ENCODE assay signal across 9 cellular contexts in genomic region chr1:13277016-13277415, GRCh38. TPM values are rescaled to one million over a fixed set of nuclear protein-coding genes. Genes with fewer than 3 reads are reported as not detected.
DNase-seq lines count a peak whose midpoint lies in the region; ATAC-seq and TF ChIP-seq lines count a peak whose summit lies in the region.
"Not testable (repeated sequence)": the region's sequence is repeated elsewhere in the genome, so short reads cannot be mapped to it uniquely, and the experiment has no call there.
"Had no signal": no experiment of that assay in that cellular context is flagged by ENCODE, and none has a peak within 500 bp of the region (broad histone marks: within the 10 kb centered on the region; RNA-seq: fewer than 3 reads in every experiment).

No MANE protein-coding gene starts in this region.

- CTCF ChIA-PET in HCT116 (lab: Charles Lee); OCI-LY7 (lab: Charles Lee; ENCODE audit: unreplicated experiment); WTC11 (lab: Charles Lee): not testable (repeated sequence)

- intact Hi-C loops in HCT116 (cut with micrococcal nuclease); OCI-LY7 (cut with micrococcal nuclease; ENCODE audit: unreplicated experiment): not testable (repeated sequence)

- H4K20me1 ChIP-seq in HCT116 (ENCODE audit: insufficient read depth); OCI-LY7 (ENCODE audit: insufficient read depth, low read length): not testable (repeated sequence)

- ATAC-seq in HCT116, result peak; percentile 92
- ATAC-seq in WTC11, result peak; percentile 67

- not testable (repeated sequence) for H3K27ac Mint-ChIP-seq in WTC11

- H3K9me3 Mint-ChIP-seq in WTC11, result not testable (repeated sequence)

- not testable (repeated sequence) for H3K27ac ChIP-seq in HCT116 (ENCODE audit: low read depth, low read length); OCI-LY7 (ENCODE audit: low read depth, low read length, poor library complexity, severe bottlenecking); liver (ENCODE audit: low read depth in 1 of 2, low read length in 2 of 2)

- not testable (repeated sequence) for H3K4me1 ChIP-seq in HCT116 (ENCODE audit: control insufficient read depth in 1 of 2, insufficient read depth in 2 of 2, low read length in 2 of 2); OCI-LY7 (ENCODE audit: insufficient read depth, low read length, poor library complexity, severe bottlenecking); liver (ENCODE audit: control insufficient read depth in 4 of 4, insufficient read depth in 4 of 4, low read length in 3 of 4)

- POLR2A ChIA-PET in HCT116 (lab: Charles Lee); OCI-LY7 (lab: Charles Lee); WTC11 (lab: Charles Lee): not testable (repeated sequence)

- H3K4me2 ChIP-seq in HCT116 (ENCODE audit: low read length); OCI-LY7 (ENCODE audit: low read length): not testable (repeated sequence)

- RAD21 ChIA-PET in HCT116 (lab: Charles Lee; ENCODE audit: low non-redundant PET in 1 of 2, low total read pairs in 2 of 2, uncharacterized antibody in 2 of 2, unreplicated experiment in 2 of 2), result not testable (repeated sequence)

- H3K36me3 Mint-ChIP-seq in WTC11, result not testable (repeated sequence)

- WGBS in liver, result 49% methylated on average over 4 of the region's 6 CpGs

- not testable (repeated sequence) for H3K4me3 Mint-ChIP-seq in WTC11

- not testable (repeated sequence) for H3K9me2 ChIP-seq in HCT116 (ENCODE audit: insufficient read depth); OCI-LY7 (ENCODE audit: insufficient read depth, low read length)

- H2AFZ ChIP-seq in HCT116 (ENCODE audit: low read depth, low read length, poor library complexity, severe bottlenecking); OCI-LY7 (ENCODE audit: low read length): not testable (repeated sequence)

- H3K9ac ChIP-seq in HCT116 (ENCODE audit: low read length); liver (ENCODE audit: low read depth in 1 of 2, low read length in 2 of 2): not testable (repeated sequence)

- TF ChIP-seq CTCF in GM12875 (IDR thresholded peaks at IDR 0.05; ENCODE audit: borderline replicate concordance, insufficient read depth, low read depth, low read length) (peak; percentile 2; the same call in 1 of the 2 replicates), OCI-LY7 (conservative IDR thresholded peaks at IDR 0.05; ENCODE audit: low read length) (peak; percentile 46), liver (IDR thresholded peaks at IDR 0.05; ENCODE audit: low read depth, low read length, missing input control) (peak; percentile 4)
- not testable (repeated sequence) for TF ChIP-seq CTCF in HCT116 (IDR thresholded peaks at IDR 0.05 in 2 of 3, conservative IDR thresholded peaks at IDR 0.05 in 1 of 3; ENCODE audit: borderline replicate concordance in 1 of 3, insufficient read depth in 1 of 3, low read depth in 2 of 3, low read length in 2 of 3); WTC11 (IDR thresholded peaks at IDR 0.05)

- not testable (repeated sequence) for H3K27me3 ChIP-seq in HCT116 (ENCODE audit: insufficient read depth, low read length); liver (ENCODE audit: control insufficient read depth in 4 of 4, insufficient read depth in 4 of 4, low read length in 3 of 4)

- not testable (repeated sequence) for H3K4me3 ChIP-seq in GM12875 (ENCODE audit: low read depth, low read length); HCT116 (replicated peaks in 1 of 2; ENCODE audit: low read depth in 1 of 2, low read length in 2 of 2); OCI-LY7 (ENCODE audit: low read depth, low read length, poor library complexity, severe bottlenecking); liver (ENCODE audit: low read depth in 1 of 3, low read length in 3 of 3)

- DNase-seq in HCT116 (ENCODE audit: low read depth, low spot score); OCI-LY7 (ENCODE audit: low spot score); WTC11 (ENCODE audit: low spot score): not testable (repeated sequence)

- H3K27me3 Mint-ChIP-seq in WTC11 (ENCODE audit: low read depth), result not testable (repeated sequence)

- not testable (repeated sequence) for H3K9me3 ChIP-seq in HCT116 (ENCODE audit: control insufficient read depth in 1 of 2, insufficient read depth in 1 of 2, low read depth in 1 of 2, low read length in 2 of 2); OCI-LY7 (ENCODE audit: low read length); liver (ENCODE audit: control insufficient read depth in 4 of 4, low read length in 3 of 4)

- H3K4me1 Mint-ChIP-seq in WTC11, result not testable (repeated sequence)

- H3K79me2 ChIP-seq in HCT116 (ENCODE audit: insufficient read depth, low read length); OCI-LY7 (ENCODE audit: insufficient read depth, low read depth, low read length): not testable (repeated sequence)

- H3K36me3 ChIP-seq in HCT116 (ENCODE audit: control insufficient read depth in 1 of 2, insufficient read depth in 2 of 2, low read length in 2 of 2); OCI-LY7 (ENCODE audit: insufficient read depth, low read length); liver (ENCODE audit: control insufficient read depth in 4 of 4, insufficient read depth in 3 of 4, low read depth in 1 of 4, low read length in 3 of 4): not testable (repeated sequence)

- TF ChIP-seq POLR2A in HCT116 (IDR thresholded peaks at IDR 0.05; ENCODE audit: borderline replicate concordance, extremely low read depth, insufficient read depth, insufficient read length), result not testable (repeated sequence)

- not testable (repeated sequence) for BruUV-seq in HCT116 (replicated peaks; lab: Mats Ljungman, UMichigan); OCI-LY7 (replicated peaks; lab: Mats Ljungman, UMichigan)

- not testable (repeated sequence) for TF ChIP-seq RAD21 in HCT116 (IDR thresholded peaks at IDR 0.05; ENCODE audit: low read depth); liver (IDR thresholded peaks at IDR 0.05)

RNA-seq across cellular contexts. Expression of gene PRAMEF8, which starts 7.9 kb away (rescaled TPM):
- total RNA-seq in HCT116 (2021; ENCODE audit: unreplicated experiment), result not detected
- not detected in 2 replicates for polyA plus RNA-seq in HCT116 (2012)
- total RNA-seq in OCI-LY7 (2014; rRNA removed; shearing (Covaris generic)), result not detected in 2 replicates
- total RNA-seq in OCI-LY7 (2022), result not detected in 2 replicates
- total RNA-seq in WTC11 (2021), result not detected in 3 replicates
- not detected for total RNA-seq in liver
- polyA plus RNA-seq in liver, result not detected
- total RNA-seq: MCF 10A, RPMI7951, T-cell had no signal
- polyA plus RNA-seq: SK-N-SH had no signal

RNA-seq across cellular contexts. Expression of gene PRAMEF5, which starts 23.0 kb away (rescaled TPM):
- total RNA-seq in HCT116 (2021; ENCODE audit: unreplicated experiment) (not detected), OCI-LY7 (2022) (not detected in 2 replicates), WTC11 (2021) (not detected in 3 replicates), liver (not detected)
- polyA plus RNA-seq in HCT116 (2012), result not detected in 2 replicates
- total RNA-seq in OCI-LY7 (2014; rRNA removed; shearing (Covaris generic)), result not detected in 2 replicates
- not detected for polyA plus RNA-seq in liver
- total RNA-seq: MCF 10A, RPMI7951, T-cell had no signal
- polyA plus RNA-seq: SK-N-SH had no signal

RNA-seq across cellular contexts. Expression of gene PRAMEF33, which starts 26.3 kb away (rescaled TPM):
- not detected for total RNA-seq in HCT116 (2021; ENCODE audit: unreplicated experiment)
- not detected in 2 replicates for polyA plus RNA-seq in HCT116 (2012)
- not detected in 2 replicates for total RNA-seq in OCI-LY7 (2014; rRNA removed; shearing (Covaris generic))
- total RNA-seq in OCI-LY7 (2022), result not detected in 2 replicates
- not detected in 3 replicates for total RNA-seq in WTC11 (2021)
- under 1 TPM in 1 of 2 donors, not detected in 1; 0.17 TPM for total RNA-seq in liver
- polyA plus RNA-seq in liver, result under 1 TPM in 1 of 2 donors, not detected in 1; 0.12 TPM
- total RNA-seq: MCF 10A, RPMI7951, T-cell had no signal
- polyA plus RNA-seq: SK-N-SH had no signal

RNA-seq across cellular contexts. Expression of gene PRAMEF15, which starts 38.4 kb away (rescaled TPM):
- total RNA-seq in HCT116 (2021; ENCODE audit: unreplicated experiment) (not detected), OCI-LY7 (2022) (not detected in 2 replicates), WTC11 (2021) (not detected in 3 replicates), liver (not detected)
- not detected in 2 replicates for polyA plus RNA-seq in HCT116 (2012)
- not detected in 2 replicates for total RNA-seq in OCI-LY7 (2014; rRNA removed; shearing (Covaris generic))
- polyA plus RNA-seq in liver, result not detected
- total RNA-seq: MCF 10A, RPMI7951, T-cell had no signal
- polyA plus RNA-seq: SK-N-SH had no signal

RNA-seq across cellular contexts. Expression of gene PRAMEF18, which starts 51.1 kb away (rescaled TPM):
- total RNA-seq in HCT116 (2021; ENCODE audit: unreplicated experiment) (not detected), OCI-LY7 (2022) (not detected in 2 replicates), WTC11 (2021) (not detected in 3 replicates), liver (not detected)
- polyA plus RNA-seq in HCT116 (2012), result not detected in 2 replicates
- not detected in 2 replicates for total RNA-seq in OCI-LY7 (2014; rRNA removed; shearing (Covaris generic))
- not detected for polyA plus RNA-seq in liver
- total RNA-seq: MCF 10A, RPMI7951, T-cell had no signal
- polyA plus RNA-seq: SK-N-SH had no signal
